ENCODE assay signal across 15 cellular contexts in genomic region chr21:14548751-14549150, GRCh38. TPM values are rescaled to one million over a fixed set of nuclear protein-coding genes. Genes with fewer than 3 reads are reported as not detected.
DNase-seq lines count a peak whose midpoint lies in the region; ATAC-seq and TF ChIP-seq lines count a peak whose summit lies in the region.
"Had no signal": no experiment of that assay in that cellular context is flagged by ENCODE, and none has a peak within 500 bp of the region (broad histone marks: within the 10 kb centered on the region; RNA-seq: fewer than 3 reads in every experiment).

No MANE protein-coding gene starts in this region.

- no peak for DNase-seq in activated CD4-positive, alpha-beta T cell treated with anti-CD3 and anti-CD28 coated beads for 36 hours
- no peak for DNase-seq in activated CD4-positive, alpha-beta T cell treated with anti-CD3 and anti-CD28 coated beads for 1 hour
- DNase-seq in NCI-H226 = peak; percentile 49
- no peak for DNase-seq in mucosa of descending colon
- no peak for DNase-seq in glomerular visceral epithelial cell (ENCODE audit: extremely low spot score)
- DNase-seq in NCI-H748 treated with DMSO at 0.1 percent for 48 hours (lab: John Stamatoyannopoulos, UW) = no peak
- DNase-seq: DMS53; NCI-H1930; NK-92 treated with Interleukin-12 subunit alpha and Interleukin-12 subunit beta, amount 100 ng/mL, for 24 hours; T-helper 9 cell had no signal

- H3K27ac Mint-ChIP-seq in activated CD4-positive, alpha-beta T cell treated with anti-CD3 and anti-CD28 coated beads for 36 hours = peak overlapping the region; percentile 69
- H3K27ac Mint-ChIP-seq in activated naive CD8-positive, alpha-beta T cell = peak overlapping the region; percentile 98
- H3K27ac Mint-ChIP-seq: brain had no signal

- no peaks in the 10 kb centered on the region for H3K9me3 ChIP-seq in mucosa of descending colon
- H3K9me3 ChIP-seq: thoracic aorta had no signal

- no peak for ATAC-seq in activated CD4-positive, alpha-beta T cell treated with anti-CD3 and anti-CD28 coated beads for 36 hours
- peak; percentile 50 for ATAC-seq in mucosa of descending colon
- no peak for ATAC-seq in GM21423 (IDR thresholded peaks at IDR 0.05; ENCODE audit: unreplicated experiment)

- H3K27me3 Mint-ChIP-seq in activated CD4-positive, alpha-beta T cell treated with anti-CD3 and anti-CD28 coated beads for 36 hours = no peaks in the 10 kb centered on the region
- no peaks in the 10 kb centered on the region for H3K27me3 Mint-ChIP-seq in activated naive CD8-positive, alpha-beta T cell
- H3K27me3 Mint-ChIP-seq: brain had no signal

- peaks cover 51% of the 10 kb centered on the region for H3K4me1 Mint-ChIP-seq in activated CD4-positive, alpha-beta T cell treated with anti-CD3 and anti-CD28 coated beads for 36 hours
- H3K4me1 Mint-ChIP-seq in activated naive CD8-positive, alpha-beta T cell (ENCODE audit: low read depth) = peaks cover 51% of the 10 kb centered on the region
- H3K4me1 Mint-ChIP-seq: brain had no signal

- H3K36me3 ChIP-seq in mucosa of descending colon (ENCODE audit: low read depth) = no peaks in the 10 kb centered on the region
- H3K36me3 ChIP-seq: thoracic aorta had no signal

- POLR2A ChIA-PET in activated CD4-positive, alpha-beta T cell treated with anti-CD3 and anti-CD28 coated beads for 36 hours (lab: Charles Lee) = no interaction called here

- no peaks in the 10 kb centered on the region for H3K4me1 ChIP-seq in mucosa of descending colon (ENCODE audit: low read depth)

- intact Hi-C loops in activated CD4-positive, alpha-beta T cell treated with anti-CD3 and anti-CD28 coated beads for 36 hours (cut with DNase I, micrococcal nuclease) = loop anchor here (1.0 to 10.0 kb wide), 10 partner anchors 21 to 1184 kb away; partner anchors contain the start of gene HSPA13 (in 2 of the 2)
- intact Hi-C loops in mucosa of descending colon (cut with DNase I, micrococcal nuclease) = no loop called here

- no peak for TF ChIP-seq CTCF in mucosa of descending colon (IDR thresholded peaks at IDR 0.05)

- H3K4me3 ChIP-seq in mucosa of descending colon = no peak overlapping the region
- H3K4me3 ChIP-seq: thoracic aorta had no signal

- CTCF ChIA-PET in activated CD4-positive, alpha-beta T cell treated with anti-CD3 and anti-CD28 coated beads for 36 hours (lab: Charles Lee) = no interaction called here

- H3K36me3 Mint-ChIP-seq in activated CD4-positive, alpha-beta T cell treated with anti-CD3 and anti-CD28 coated beads for 36 hours (ENCODE audit: low read depth) = peaks cover 10% of the 10 kb centered on the region
- peaks cover 5% of the 10 kb centered on the region for H3K36me3 Mint-ChIP-seq in activated naive CD8-positive, alpha-beta T cell
- H3K36me3 Mint-ChIP-seq: brain had no signal

- peak overlapping the region; percentile 69 for H3K4me3 Mint-ChIP-seq in activated CD4-positive, alpha-beta T cell treated with anti-CD3 and anti-CD28 coated beads for 36 hours
- peak overlapping the region; percentile 74 for H3K4me3 Mint-ChIP-seq in activated naive CD8-positive, alpha-beta T cell
- H3K4me3 Mint-ChIP-seq: brain had no signal

- peaks cover 3% of the 10 kb centered on the region for H3K9me3 Mint-ChIP-seq in activated CD4-positive, alpha-beta T cell treated with anti-CD3 and anti-CD28 coated beads for 36 hours (ENCODE audit: low read depth)
- H3K9me3 Mint-ChIP-seq in activated naive CD8-positive, alpha-beta T cell (ENCODE audit: low read depth) = peaks cover 3% of the 10 kb centered on the region
- H3K9me3 Mint-ChIP-seq: brain had no signal

RNA-seq across cellular contexts. Expression of gene SAMSN1, which starts 2.6 kb away (rescaled TPM):
- 10 to 100 TPM; 39.8 to 43.5 TPM for total RNA-seq in activated CD4-positive, alpha-beta T cell treated with anti-CD3 and anti-CD28 coated beads for 36 hours
- total RNA-seq in mucosa of descending colon = 10 to 100 TPM in 1 of 3 donors, 1 to 10 TPM in 2; 3.2 to 11.1 (median 6.5) TPM
- total RNA-seq: A172 had no signal

Comparison
In these comparisons a context has a peak if more than half of its experiments do, and no peak if none do; other contexts are left out.
1. intact Hi-C loops: an anchor here in activated CD4-positive, alpha-beta T cell treated with anti-CD3 and anti-CD28 coated beads for 36 hours (1.0 to 10.0 kb wide); none called in mucosa of descending colon.